In genomic region chr7:143393267-143394041, GRCh38 we compare ENCODE assay signal across 1 cellular context.
TF ChIP-seq lines count a peak whose summit lies in the region.

No MANE protein-coding gene starts in this region.

TF ChIP-seq in liver, 16 proteins besides CTCF, POLR2A, EP300 and RAD21 (continued from another document):
- no peak for TF ChIP-seq ZBTB33 (IDR thresholded peaks at IDR 0.05)
- TF ChIP-seq SP1 (IDR thresholded peaks at IDR 0.05), result peak; percentile 78
- TF ChIP-seq REST (IDR thresholded peaks at IDR 0.05), result no peak
- TF ChIP-seq FOXA1 (IDR thresholded peaks at IDR 0.05), result no peak
- no peak for TF ChIP-seq GABPA (IDR thresholded peaks at IDR 0.05 in 1 of 2, conservative IDR thresholded peaks at IDR 0.05 in 1 of 2)
